Comparison of ENCODE assay signal across 19 cellular contexts in the genomic region with DNA sequence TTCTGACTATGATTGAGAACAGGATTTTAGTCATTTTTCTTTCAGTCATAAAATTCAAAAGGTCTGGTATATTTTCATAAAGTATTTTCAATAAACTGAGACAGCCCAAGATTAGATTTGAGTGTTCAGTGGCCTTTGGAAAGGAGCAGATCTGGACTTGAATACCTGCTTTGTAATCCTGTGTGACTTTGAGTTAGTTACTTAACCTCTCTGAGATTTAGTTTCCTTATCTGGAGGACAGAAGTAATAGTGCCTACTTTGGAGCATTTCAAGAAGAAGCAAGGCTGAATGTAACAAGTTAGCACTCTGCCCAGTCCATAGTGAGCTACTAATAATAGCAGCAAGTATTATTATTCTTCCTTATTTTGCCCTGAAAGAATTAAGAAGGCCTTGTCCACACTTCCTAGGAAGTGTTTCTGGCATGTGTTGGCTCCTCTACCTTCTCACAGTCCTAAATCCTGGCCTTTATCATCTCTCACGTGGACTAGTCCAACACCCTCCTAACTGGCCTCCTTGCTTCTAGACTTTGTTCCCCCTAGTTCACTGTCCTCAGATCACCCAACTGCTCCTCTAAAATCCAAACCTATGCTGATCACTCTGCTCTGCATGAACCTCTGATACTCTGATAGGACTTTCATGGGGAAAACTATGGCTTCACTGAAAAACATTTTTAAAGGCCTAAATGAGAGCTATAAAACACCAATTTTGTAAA.
DNase-seq lines count a peak whose midpoint lies in the region; ATAC-seq and FAIRE-seq lines count a peak whose summit lies in the region.
"Had no signal": no experiment of that assay in that cellular context is flagged by ENCODE, and none has a peak within 500 bp of the region (broad histone marks: within the 10 kb centered on the region; RNA-seq: fewer than 3 reads in every experiment).

No MANE protein-coding gene starts in this region.

- DNase-seq in GM19239 (ENCODE audit: insufficient read length, low spot score) (no peak), NCI-H69 (lab: John Stamatoyannopoulos, UW) (peak; percentile 32), NCI-H1105 (lab: John Stamatoyannopoulos, UW) (no peak), NCI-H128 (lab: John Stamatoyannopoulos, UW; ENCODE audit: unreplicated experiment) (no peak), mesenchymal stem cell (no peak)
- no peak for DNase-seq in stimulated activated effector memory CD8-positive, alpha-beta T cell treated with anti-CD3 and anti-CD28 coated beads, Interleukin-12 subunit alpha, Interleukin-12 subunit beta, amount 100 ng/mL, for 72 hours (ENCODE audit: low spot score in 2 of 2)
- DNase-seq: activated CD4-positive, alpha-beta T cell treated with anti-CD3 and anti-CD28 coated beads for 4 hours; CD4-positive, alpha-beta memory T cell; glutamatergic neuron; MM.1S; NCI-H2171 treated with DMSO at 0.1 percent for 48 hours; NCI-H526 treated with DMSO at 0.1 percent for 48 hours; T-helper 1 cell had no signal

- H3K4me1 ChIP-seq in iPS-18a (ENCODE audit: control insufficient read depth, low read depth, low read length) (peaks cover 35% of the 10 kb centered on the region), mesenchymal stem cell (ENCODE audit: control insufficient read depth, insufficient read depth, low read depth, low read length) (peaks cover 6% of the 10 kb centered on the region)
- H3K4me1 ChIP-seq: SJSA1 had no signal

- no peak overlapping the region for H2BK12ac ChIP-seq in mesenchymal stem cell (ENCODE audit: low read length in 2 of 2)

- no peak overlapping the region for H2BK15ac ChIP-seq in mesenchymal stem cell (ENCODE audit: low read depth, poor library complexity, severe bottlenecking)

- H3K9me3 ChIP-seq in iPS-18a (ENCODE audit: control insufficient read depth, low read depth, low read length) = no peaks in the 10 kb centered on the region
- no peaks in the 10 kb centered on the region for H3K9me3 ChIP-seq in mesenchymal stem cell (ENCODE audit: control insufficient read depth, low read length)
- H3K9me3 ChIP-seq: neutrophil, SJSA1 had no signal

- H3K27me3 ChIP-seq in iPS-18a (ENCODE audit: control insufficient read depth, insufficient read depth, low read length) (peaks cover 37% of the 10 kb centered on the region), mesenchymal stem cell (ENCODE audit: control insufficient read depth in 1 of 2, insufficient read depth in 1 of 2, low read length in 2 of 2) (peaks cover 0 to 5% of the 10 kb centered on the region in 2 experiments)

- H3K4me1 Mint-ChIP-seq in stimulated activated effector memory CD8-positive, alpha-beta T cell treated with anti-CD3 and anti-CD28 coated beads, Interleukin-12 subunit alpha, Interleukin-12 subunit beta, amount 100 ng/mL, for 72 hours = peaks cover 44% of the 10 kb centered on the region

- H3K4me2 ChIP-seq in mesenchymal stem cell (ENCODE audit: low read length, poor library complexity, severe bottlenecking) = no peak overlapping the region

- H3K9ac ChIP-seq in iPS-18a (ENCODE audit: low read length) (no peak overlapping the region), mesenchymal stem cell (ENCODE audit: low read length) (no peak overlapping the region)

- H3K4me3 Mint-ChIP-seq in stimulated activated effector memory CD8-positive, alpha-beta T cell treated with anti-CD3 and anti-CD28 coated beads, Interleukin-12 subunit alpha, Interleukin-12 subunit beta, amount 100 ng/mL, for 72 hours = no peak overlapping the region
- H3K4me3 Mint-ChIP-seq: CD4-positive, alpha-beta memory T cell had no signal

- H3K27ac ChIP-seq in iPS-18a (ENCODE audit: low read length) = no peak overlapping the region
- no peak overlapping the region for H3K27ac ChIP-seq in mesenchymal stem cell (ENCODE audit: low read length, poor library complexity, severe bottlenecking)
- H3K27ac ChIP-seq: neutrophil, SJSA1 had no signal

- no peak overlapping the region for H3K4ac ChIP-seq in mesenchymal stem cell (ENCODE audit: low read depth in 1 of 2, low read length in 2 of 2)

- no peak overlapping the region for H4K91ac ChIP-seq in mesenchymal stem cell (ENCODE audit: low read length)

- no peak overlapping the region for H2AFZ ChIP-seq in mesenchymal stem cell (ENCODE audit: low read depth, low read length)

- H3K4me3 ChIP-seq in iPS-18a (ENCODE audit: low read length) (peak overlapping the region; percentile 43), mesenchymal stem cell (ENCODE audit: insufficient read depth in 1 of 2, low read depth in 1 of 2, low read length in 2 of 2) (no peak overlapping the region)
- H3K4me3 ChIP-seq: SJSA1 had no signal

- H3K18ac ChIP-seq in mesenchymal stem cell (ENCODE audit: low read depth in 1 of 2, low read length in 2 of 2) = no peak overlapping the region

- H3K36me3 ChIP-seq in iPS-18a (ENCODE audit: control insufficient read depth, low read depth, low read length) = no peaks in the 10 kb centered on the region
- H3K36me3 ChIP-seq in mesenchymal stem cell (ENCODE audit: control insufficient read depth in 1 of 2, insufficient read depth in 2 of 2, low read depth in 1 of 2, low read length in 2 of 2) = no peaks in the 10 kb centered on the region
- H3K36me3 ChIP-seq: neutrophil, SJSA1 had no signal

- H4K8ac ChIP-seq in mesenchymal stem cell (ENCODE audit: low read length) = no peak overlapping the region

- FAIRE-seq in GM19239 (lab: Jason Lieb, UNC) = peak; percentile 44
- FAIRE-seq: astrocyte, GM18507, RCC 7860 had no signal

- no peaks in the 10 kb centered on the region for H3K9me3 Mint-ChIP-seq in stimulated activated effector memory CD8-positive, alpha-beta T cell treated with anti-CD3 and anti-CD28 coated beads, Interleukin-12 subunit alpha, Interleukin-12 subunit beta, amount 100 ng/mL, for 72 hours

- H3K79me1 ChIP-seq in mesenchymal stem cell (replicated peaks; ENCODE audit: low read length, poor library complexity, severe bottlenecking) = peaks cover 3% of the 10 kb centered on the region

- no peak overlapping the region for H2BK5ac ChIP-seq in mesenchymal stem cell (ENCODE audit: low read depth, low read length, poor library complexity, severe bottlenecking)

- H3K36me3 Mint-ChIP-seq in stimulated activated effector memory CD8-positive, alpha-beta T cell treated with anti-CD3 and anti-CD28 coated beads, Interleukin-12 subunit alpha, Interleukin-12 subunit beta, amount 100 ng/mL, for 72 hours = peaks cover 14% of the 10 kb centered on the region
- H3K36me3 Mint-ChIP-seq: CD4-positive, alpha-beta memory T cell had no signal

- H3K23ac ChIP-seq in mesenchymal stem cell (ENCODE audit: low read length in 2 of 2) = no peak overlapping the region

- H2BK120ac ChIP-seq in mesenchymal stem cell (ENCODE audit: low read depth, low read length) = no peak overlapping the region

- H2AK5ac ChIP-seq in mesenchymal stem cell (ENCODE audit: low read length, severe bottlenecking) = no peak overlapping the region

- 42% methylated on average over 1 of the region's 1 CpG for WGBS in mesenchymal stem cell

- peak overlapping the region; percentile 16 for H3K27ac Mint-ChIP-seq in stimulated activated effector memory CD8-positive, alpha-beta T cell treated with anti-CD3 and anti-CD28 coated beads, Interleukin-12 subunit alpha, Interleukin-12 subunit beta, amount 100 ng/mL, for 72 hours
- H3K27ac Mint-ChIP-seq: CD4-positive, alpha-beta memory T cell had no signal

- ATAC-seq in stimulated activated effector memory CD8-positive, alpha-beta T cell treated with anti-CD3 and anti-CD28 coated beads, Interleukin-12 subunit alpha, Interleukin-12 subunit beta, amount 100 ng/mL, for 72 hours = no peak

- no peak overlapping the region for H3K14ac ChIP-seq in mesenchymal stem cell (ENCODE audit: low read length in 2 of 2)
